Comparison of ENCODE assay signal across 8 cellular contexts in genomic region chr3:187027531-187027936, GRCh38.
DNase-seq lines count a peak whose midpoint lies in the region; ATAC-seq lines count a peak whose summit lies in the region.

No MANE protein-coding gene starts in this region.

- CTCF ChIA-PET in T-cell (lab: Charles Lee): interaction anchor here (0.6 to 2.5 kb wide), 15 partner anchors 11 to 177 kb away, joined by 3 to 24 read pairs (median 4); partner anchors contain the start of gene RPL39L (in 1 of the 2)

- DNase-seq in T-cell (peak; percentile 51 to 90 (median 75)), kidney glomerular epithelial cell (lab: John Stamatoyannopoulos, UW) (no peak), RPMI8226 (no peak)
- DNase-seq in activated naive CD4-positive, alpha-beta T cell treated with Interleukin-2 at 50 U/mL for 16 hours: peak; percentile 66
- peak in 2 of 3 experiments; percentile 40 to 64 for DNase-seq in stimulated activated CD4-positive, alpha-beta T cell treated with anti-CD3 and anti-CD28 coated beads, TNF-alpha, amount 100 ng/mL, for 4 hours (ENCODE audit: low read depth in 3 of 3)

- peaks cover 32% of the 10 kb centered on the region for H3K36me3 Mint-ChIP-seq in T-cell

- H3K4me1 Mint-ChIP-seq in T-cell: peaks cover 79 to 85% (median 84%) of the 10 kb centered on the region in 3 donors

- ATAC-seq in GM18868 (IDR thresholded peaks at IDR 0.05; ENCODE audit: unreplicated experiment) (peak; percentile 32), T-cell (replicated peaks in 1 of 4) (peak; percentile 79 to 86 (median 84)), GM21423 (IDR thresholded peaks at IDR 0.05; ENCODE audit: unreplicated experiment) (no peak), GM21825 (IDR thresholded peaks at IDR 0.05; ENCODE audit: unreplicated experiment) (no peak)

- POLR2A ChIA-PET in T-cell (lab: Charles Lee): interaction anchor here (0.6 to 2.0 kb wide), 13 partner anchors 10 to 919 kb away, joined by 3 to 10 read pairs (median 3); partner anchors contain the start of gene DNAJB11 (in 1 of the 2)

- peak overlapping the region; percentile 79 to 87 (median 84) for H3K4me3 Mint-ChIP-seq in T-cell

- peak overlapping the region; percentile 93 to 96 for H3K27ac Mint-ChIP-seq in T-cell

- no peaks in the 10 kb centered on the region for H3K27me3 Mint-ChIP-seq in T-cell

- no peaks in the 10 kb centered on the region for H3K9me3 Mint-ChIP-seq in T-cell

Comparison
In these comparisons a context has a peak if more than half of its experiments do, and no peak if none do; other contexts are left out.
1. ATAC-seq: peak in GM18868 (single experiment) and T-cell (4 of 4); none in GM21423 (single experiment) and GM21825 (single experiment).
2. DNase-seq: peak in T-cell (34 of 34), activated naive CD4-positive, alpha-beta T cell treated with Interleukin-2 at 50 U/mL for 16 hours (single experiment) and stimulated activated CD4-positive, alpha-beta T cell treated with anti-CD3 and anti-CD28 coated beads, TNF-alpha, amount 100 ng/mL, for 4 hours (2 of 3); none in kidney glomerular epithelial cell (single experiment) and RPMI8226 (single experiment).